10 cellular contexts compared by ENCODE assay signal in the genomic region with DNA sequence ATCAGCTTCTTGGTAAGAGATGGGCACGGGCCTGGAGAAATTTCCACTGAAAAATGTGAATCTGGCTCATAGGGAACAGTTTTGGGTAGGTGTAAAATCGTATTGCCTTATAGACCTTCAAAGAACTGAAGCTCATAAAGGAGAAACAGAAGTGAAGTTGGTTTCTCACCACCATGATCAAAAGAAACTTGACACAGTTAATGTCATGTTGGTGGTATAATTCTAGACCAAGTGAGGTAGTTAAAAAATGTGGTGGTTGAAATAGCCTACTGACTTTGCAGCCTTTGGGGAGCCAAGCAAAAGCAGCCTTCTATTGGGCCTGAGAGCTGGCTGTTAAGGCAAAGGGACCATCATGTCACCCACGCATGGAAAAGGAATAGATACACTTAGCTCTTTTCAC. TPM values are rescaled to one million over a fixed set of nuclear protein-coding genes. Genes with fewer than 3 reads are reported as not detected.
"Had no signal": no experiment of that assay in that cellular context is flagged by ENCODE, and none has a peak within 500 bp of the region (broad histone marks: within the 10 kb centered on the region; RNA-seq: fewer than 3 reads in every experiment).

No MANE protein-coding gene starts in this region.

- H3K9me3 ChIP-seq: HAP-1 had no signal

- H3K4me1 ChIP-seq: HAP-1 had no signal

- H3K27ac Mint-ChIP-seq: HFFc6, IgD-negative memory B cell had no signal

- ATAC-seq: HCT116, HepG2, K562 had no signal

- H3K9ac ChIP-seq: GM23248 had no signal

- H3K36me3 ChIP-seq: HAP-1 had no signal

- H2AFZ ChIP-seq: GM23248 had no signal

- H3K4me3 Mint-ChIP-seq: HFFc6, IgD-negative memory B cell had no signal

- H3K27ac ChIP-seq: GM23248, HL-60 had no signal

- DNase-seq: GM23248, H7, HFFc6, KG1 had no signal

- H3K9me3 Mint-ChIP-seq: HFFc6 had no signal

- FAIRE-seq: HepG2, K562 had no signal

- H3K4me3 ChIP-seq: GM23248, HAP-1, K562 had no signal

RNA-seq across cellular contexts. Expression of gene CD1D, which starts 8.9 kb away (rescaled TPM):
- total RNA-seq: GM23248, HepG2, HFFc6, K562 had no signal
- polyA plus RNA-seq: GM23248, HepG2 had no signal
